In genomic region chr7:75884401-75884800, GRCh38 we compare ENCODE assay signal across 21 cellular contexts.
"Had no signal": no experiment of that assay in that cellular context is flagged by ENCODE, and none has a peak within 500 bp of the region (broad histone marks: within the 10 kb centered on the region; RNA-seq: fewer than 3 reads in every experiment).

No MANE protein-coding gene starts in this region.

- H3K27ac Mint-ChIP-seq: activated naive CD4-positive, alpha-beta T cell treated with anti-CD3 and anti-CD28 coated beads for 36 hours; activated naive CD8-positive, alpha-beta T cell treated with anti-CD3 and anti-CD28 coated beads, Interleukin-2, amount 10 ng/mL, durations not matched to agents 7 days and 5 days; effector memory CD8-positive, alpha-beta T cell; memory B cell; stimulated activated effector memory CD8-positive, alpha-beta T cell treated with anti-CD3 and anti-CD28 coated beads, Interleukin-12 subunit alpha, Interleukin-12 subunit beta, amount 100 ng/mL, for 72 hours; stimulated activated naive CD8-positive, alpha-beta T cell treated with anti-CD3 and anti-CD28 coated beads, Interleukin-15, amount 100 ng/mL, for 72 hours had no signal

- H3K4me1 ChIP-seq: colonic mucosa had no signal

- H3K9me3 Mint-ChIP-seq: activated naive CD4-positive, alpha-beta T cell treated with anti-CD3 and anti-CD28 coated beads for 36 hours; activated naive CD8-positive, alpha-beta T cell treated with anti-CD3 and anti-CD28 coated beads, Interleukin-2, amount 10 ng/mL, durations not matched to agents 7 days and 5 days; activated T-cell treated with anti-CD3 and anti-CD28 coated beads, Interleukin-2, amount 50 U/mL, for 4 hours; effector memory CD8-positive, alpha-beta T cell; memory B cell; stimulated activated effector memory CD8-positive, alpha-beta T cell treated with anti-CD3 and anti-CD28 coated beads, Interleukin-12 subunit alpha, Interleukin-12 subunit beta, amount 100 ng/mL, for 72 hours; stimulated activated naive CD8-positive, alpha-beta T cell treated with anti-CD3 and anti-CD28 coated beads, Interleukin-15, amount 100 ng/mL, for 72 hours had no signal

- H3K4me3 Mint-ChIP-seq: activated naive CD4-positive, alpha-beta T cell treated with anti-CD3 and anti-CD28 coated beads for 36 hours; activated naive CD8-positive, alpha-beta T cell treated with anti-CD3 and anti-CD28 coated beads, Interleukin-2, amount 10 ng/mL, durations not matched to agents 7 days and 5 days; activated T-cell treated with anti-CD3 and anti-CD28 coated beads, Interleukin-2, amount 50 U/mL, for 4 hours; effector memory CD8-positive, alpha-beta T cell; memory B cell; stimulated activated effector memory CD8-positive, alpha-beta T cell treated with anti-CD3 and anti-CD28 coated beads, Interleukin-12 subunit alpha, Interleukin-12 subunit beta, amount 100 ng/mL, for 72 hours; stimulated activated naive CD8-positive, alpha-beta T cell treated with anti-CD3 and anti-CD28 coated beads, Interleukin-15, amount 100 ng/mL, for 72 hours had no signal

- H3K27ac ChIP-seq: colonic mucosa, esophagus squamous epithelium, gastrocnemius medialis, right lobe of liver, vagina had no signal

- DNase-seq: activated CD4-positive, alpha-beta T cell treated with anti-CD3 and anti-CD28 coated beads for 1 hour; activated CD8-positive, alpha-beta memory T cell treated with anti-CD3 and anti-CD28 coated beads for 24 hours; activated CD8-positive, alpha-beta memory T cell treated with anti-CD3 and anti-CD28 coated beads, Interleukin-2, amount 50 U/mL, for 4 hours; activated naive CD4-positive, alpha-beta T cell treated with anti-CD3 and anti-CD28 coated beads for 36 hours; activated naive CD8-positive, alpha-beta T cell treated with anti-CD3 and anti-CD28 coated beads, Interleukin-2, amount 10 ng/mL, durations not matched to agents 7 days and 5 days; activated T-cell treated with anti-CD3 and anti-CD28 coated beads, Interleukin-2, amount 50 U/mL, for 4 hours; amniotic stem cell; colonic mucosa; effector memory CD8-positive, alpha-beta T cell; esophagus squamous epithelium; gastrocnemius medialis; nucleus accumbens; right lobe of liver; stimulated activated CD4-positive, alpha-beta T cell treated with anti-CD3 and anti-CD28 coated beads, Interleukin-2, amount 100 ng/mL, for 24 hours; stimulated activated naive CD8-positive, alpha-beta T cell treated with anti-CD3 and anti-CD28 coated beads, Interleukin-15, amount 100 ng/mL, for 72 hours had no signal

- H3K27me3 Mint-ChIP-seq: activated naive CD8-positive, alpha-beta T cell treated with anti-CD3 and anti-CD28 coated beads, Interleukin-2, amount 10 ng/mL, durations not matched to agents 7 days and 5 days; effector memory CD8-positive, alpha-beta T cell; memory B cell; stimulated activated naive CD8-positive, alpha-beta T cell treated with anti-CD3 and anti-CD28 coated beads, Interleukin-15, amount 100 ng/mL, for 72 hours had no signal

- H3K9me3 ChIP-seq: colonic mucosa, esophagus squamous epithelium, gastrocnemius medialis, right lobe of liver, tibial nerve, vagina had no signal

- H3K4me3 ChIP-seq: colonic mucosa, esophagus squamous epithelium, gastrocnemius medialis, right lobe of liver, skin epidermis, tibial nerve, vagina had no signal

- H3K27me3 ChIP-seq: colonic mucosa, dorsolateral prefrontal cortex, esophagus squamous epithelium, gastrocnemius medialis, right lobe of liver, tibial nerve, vagina had no signal
